15 cellular contexts compared by ENCODE assay signal in genomic region chr3:117630885-117631284, GRCh38.
A peak's percentile ranks its signal among the peaks of the same experiment; 100 is the strongest.
DNase-seq lines count a peak whose midpoint lies in the region; ATAC-seq and TF ChIP-seq lines count a peak whose summit lies in the region.
"Had no signal": no experiment of that assay in that cellular context is flagged by ENCODE, and none has a peak within 500 bp of the region (broad histone marks: within the 10 kb centered on the region; RNA-seq: fewer than 3 reads in every experiment).

No MANE protein-coding gene starts in this region.

- H3K9me3 ChIP-seq in gastrocnemius medialis = no peaks in the 10 kb centered on the region
- H3K9me3 ChIP-seq: body of pancreas, right lobe of liver had no signal

- no peak for TF ChIP-seq CTCF in gastrocnemius medialis (IDR thresholded peaks at IDR 0.05 in 4 of 5, conservative IDR thresholded peaks at IDR 0.05 in 1 of 5)

- no peak overlapping the region for H3K27ac Mint-ChIP-seq in activated T-helper 17 cell treated with anti-CD3 and anti-CD28 coated beads, Interleukin-2, amount 50 U/mL, for 72 hours
- H3K27ac Mint-ChIP-seq: CD4-positive, alpha-beta memory T cell had no signal

- peaks cover 13% of the 10 kb centered on the region for H3K9me3 Mint-ChIP-seq in activated T-helper 17 cell treated with anti-CD3 and anti-CD28 coated beads, Interleukin-2, amount 50 U/mL, for 72 hours

- peaks cover 0 to 5% of the 10 kb centered on the region in 2 donors for H3K4me1 ChIP-seq in gastrocnemius medialis
- H3K4me1 ChIP-seq: body of pancreas, right lobe of liver had no signal

- intact Hi-C loops in gastrocnemius medialis (cut with DNase I; ENCODE audit: low total_unique reads) = no loop called here

- no peaks in the 10 kb centered on the region for H3K27me3 ChIP-seq in gastrocnemius medialis
- H3K27me3 ChIP-seq: body of pancreas, right lobe of liver had no signal

- in situ Hi-C loops in gastrocnemius medialis (cut with MboI; ENCODE audit: low sequenced_read_pairs in 4 of 4) = no loop called here

- no peaks in the 10 kb centered on the region for H3K36me3 ChIP-seq in gastrocnemius medialis
- H3K36me3 ChIP-seq: right lobe of liver had no signal

- H3K4me3 Mint-ChIP-seq in activated T-helper 17 cell treated with anti-CD3 and anti-CD28 coated beads, Interleukin-2, amount 50 U/mL, for 72 hours = no peak overlapping the region
- H3K4me3 Mint-ChIP-seq: CD4-positive, alpha-beta memory T cell had no signal

- ATAC-seq in GM19351 (IDR thresholded peaks at IDR 0.05; ENCODE audit: unreplicated experiment) = peak; percentile 5
- ATAC-seq in HG02870 (IDR thresholded peaks at IDR 0.05; ENCODE audit: unreplicated experiment) = peak; percentile 2
- ATAC-seq in GM19328 (IDR thresholded peaks at IDR 0.05; ENCODE audit: unreplicated experiment) = no peak
- ATAC-seq in activated T-helper 17 cell treated with anti-CD3 and anti-CD28 coated beads, Interleukin-2, amount 50 U/mL, for 72 hours (replicated peaks) = no peak
- no peak for ATAC-seq in gastrocnemius medialis
- ATAC-seq: body of pancreas, K562, left lobe of liver, right lobe of liver had no signal

- H3K27me3 Mint-ChIP-seq in activated T-helper 17 cell treated with anti-CD3 and anti-CD28 coated beads, Interleukin-2, amount 50 U/mL, for 72 hours = no peaks in the 10 kb centered on the region

- H3K4me3 ChIP-seq in gastrocnemius medialis = no peak overlapping the region
- H3K4me3 ChIP-seq: body of pancreas, K562, right lobe of liver had no signal

- no peak for TF ChIP-seq POLR2A in gastrocnemius medialis (IDR thresholded peaks at IDR 0.05)

- no peak overlapping the region for H3K27ac ChIP-seq in gastrocnemius medialis
- H3K27ac ChIP-seq: body of pancreas, right lobe of liver had no signal

- DNase-seq in NCI-H2196 (lab: John Stamatoyannopoulos, UW; ENCODE audit: unreplicated experiment) (peak; percentile 91), fibroblast of the conjunctiva (ENCODE audit: low read depth) (peak; percentile 28), gastrocnemius medialis (no peak)
- DNase-seq: activated CD4-positive, CD25-positive, alpha-beta regulatory T cell; activated T-cell treated with anti-CD3 and anti-CD28 coated beads, Interleukin-2, amount 50 U/mL, for 1 hour; CD4-positive, alpha-beta memory T cell; NCI-H526; right lobe of liver had no signal

- no peaks in the 10 kb centered on the region for H3K4me1 Mint-ChIP-seq in activated T-helper 17 cell treated with anti-CD3 and anti-CD28 coated beads, Interleukin-2, amount 50 U/mL, for 72 hours
- H3K4me1 Mint-ChIP-seq: CD4-positive, alpha-beta memory T cell had no signal

- no peaks in the 10 kb centered on the region for H3K36me3 Mint-ChIP-seq in activated T-helper 17 cell treated with anti-CD3 and anti-CD28 coated beads, Interleukin-2, amount 50 U/mL, for 72 hours (ENCODE audit: low read depth)
- H3K36me3 Mint-ChIP-seq: CD4-positive, alpha-beta memory T cell had no signal

Comparison
In these comparisons a context has a peak if more than half of its experiments do, and no peak if none do; other contexts are left out.
1. ATAC-seq: peak in GM19351 (single experiment) and HG02870 (single experiment); none in GM19328 (single experiment), activated T-helper 17 cell treated with anti-CD3 and anti-CD28 coated beads, Interleukin-2, amount 50 U/mL, for 72 hours (single experiment) and gastrocnemius medialis (0 of 2).
2. DNase-seq: peak in NCI-H2196 (single experiment) and fibroblast of the conjunctiva (single experiment); none in gastrocnemius medialis (0 of 2).